ENCODE assay signal across 8 cellular contexts in genomic region chr16:15765880-15766279, GRCh38.
A peak's percentile ranks its signal among the peaks of the same experiment; 100 is the strongest.
DNase-seq lines count a peak whose midpoint lies in the region; ATAC-seq and TF ChIP-seq lines count a peak whose summit lies in the region.

No MANE protein-coding gene starts in this region.

- no peak for TF ChIP-seq POLR2A in sigmoid colon (IDR thresholded peaks at IDR 0.05)

- H3K4me3 ChIP-seq in Caco-2 (ENCODE audit: low read depth, low read length) (no peak overlapping the region), sigmoid colon (no peak overlapping the region)

- no peak for TF ChIP-seq EP300 in sigmoid colon (IDR thresholded peaks at IDR 0.05)

- no peaks in the 10 kb centered on the region for H3K9me3 ChIP-seq in Caco-2
- H3K9me3 ChIP-seq in sigmoid colon, result peaks cover 0 to 4% (median 0%) of the 10 kb centered on the region in 4 donors

- POLR2A ChIA-PET in Caco-2 (lab: Charles Lee), result no interaction called here

- H3K4me1 ChIP-seq in Caco-2 (no peaks in the 10 kb centered on the region), sigmoid colon (peaks cover 0 to 92% (median 73%) of the 10 kb centered on the region in 4 donors)

- peak in 1 of 2 experiments; percentile 53 for DNase-seq in Caco-2
- peak; percentile 86 for DNase-seq in NCI-H69 (lab: John Stamatoyannopoulos, UW)
- peak; percentile 54 for DNase-seq in activated naive CD4-positive, alpha-beta T cell treated with anti-CD3 and anti-CD28 coated beads, Interleukin-2, amount 10 ng/mL, durations not matched to agents 7 days and 5 days
- DNase-seq in left ventricle myocardium superior, result no peak
- DNase-seq in sigmoid colon, result no peak
- DNase-seq in GOT3 (lab: John Stamatoyannopoulos, UW), result no peak

- 46% methylated on average over 3 of the region's 3 CpGs for WGBS in sigmoid colon, 2 donors

- H3K4me3 Mint-ChIP-seq in Caco-2 (ENCODE audit: unreplicated experiment), result no peak overlapping the region
- no peak overlapping the region for H3K4me3 Mint-ChIP-seq in activated naive CD4-positive, alpha-beta T cell treated with anti-CD3 and anti-CD28 coated beads, Interleukin-2, amount 10 ng/mL, durations not matched to agents 7 days and 5 days

- TF ChIP-seq CTCF in Caco-2 (IDR thresholded peaks at IDR 0.05; ENCODE audit: insufficient read depth in 1 of 2, low read depth in 1 of 2, low read length in 1 of 2, severe bottlenecking in 1 of 2, unreplicated experiment in 1 of 2) (peak; percentile 71 to 74), sigmoid colon (IDR thresholded peaks at IDR 0.05) (peak in 2 of 4 experiments; percentile 22 to 45)

- H3K27ac ChIP-seq in sigmoid colon, result peak overlapping the region; percentile 55 to 95 (median 72)

- intact Hi-C loops in Caco-2 (cut with micrococcal nuclease; ENCODE audit: unreplicated experiment) (loop anchor here (1.0 to 5.0 kb wide), 3 partner anchors 56 to 431 kb away; no protein-coding TSS in a partner anchor), left ventricle myocardium superior (cut with micrococcal nuclease) (loop anchor here (2.0 to 10.0 kb wide), 2 partner anchors 57 to 369 kb away; no protein-coding TSS in a partner anchor), sigmoid colon (cut with DNase I) (loop anchor here (10.0 kb wide), 1 partner anchor 429 kb away; no protein-coding TSS in a partner anchor)

- H3K36me3 Mint-ChIP-seq in Caco-2 (ENCODE audit: insufficient read depth, unreplicated experiment), result no peaks in the 10 kb centered on the region
- H3K36me3 Mint-ChIP-seq in activated naive CD4-positive, alpha-beta T cell treated with anti-CD3 and anti-CD28 coated beads, Interleukin-2, amount 10 ng/mL, durations not matched to agents 7 days and 5 days, result no peaks in the 10 kb centered on the region

- ATAC-seq in GM18858 (IDR thresholded peaks at IDR 0.05; ENCODE audit: unreplicated experiment) (peak; percentile 47), HG03159 (IDR thresholded peaks at IDR 0.05; ENCODE audit: unreplicated experiment) (peak; percentile 90), left ventricle myocardium superior (peak; percentile 87)

- no peak overlapping the region for H3K27ac Mint-ChIP-seq in Caco-2 (ENCODE audit: unreplicated experiment)
- no peak overlapping the region for H3K27ac Mint-ChIP-seq in activated naive CD4-positive, alpha-beta T cell treated with anti-CD3 and anti-CD28 coated beads, Interleukin-2, amount 10 ng/mL, durations not matched to agents 7 days and 5 days

- CTCF ChIA-PET in Caco-2 (lab: Charles Lee), result interaction anchor here (0.6 to 1.3 kb wide), 5 partner anchors 12 to 343 kb away, joined by 3 to 6 read pairs (median 3); no protein-coding TSS in a partner anchor
- CTCF ChIA-PET in activated naive CD4-positive, alpha-beta T cell treated with anti-CD3 and anti-CD28 coated beads, Interleukin-2, amount 10 ng/mL, durations not matched to agents 7 days and 5 days (lab: Charles Lee), result interaction anchor here (0.7 to 2.1 kb wide), 9 partner anchors 7 to 425 kb away, joined by 3 to 11 read pairs (median 4); no protein-coding TSS in a partner anchor

- H3K9me3 Mint-ChIP-seq in Caco-2 (ENCODE audit: unreplicated experiment), result no peaks in the 10 kb centered on the region
- no peaks in the 10 kb centered on the region for H3K9me3 Mint-ChIP-seq in activated naive CD4-positive, alpha-beta T cell treated with anti-CD3 and anti-CD28 coated beads, Interleukin-2, amount 10 ng/mL, durations not matched to agents 7 days and 5 days

- H3K36me3 ChIP-seq in Caco-2 (ENCODE audit: control insufficient read depth, insufficient read depth, low read length) (no peaks in the 10 kb centered on the region), sigmoid colon (peaks cover 30 to 100% (median 82%) of the 10 kb centered on the region in 4 donors)

- peaks cover 6% of the 10 kb centered on the region for H3K27me3 Mint-ChIP-seq in Caco-2 (ENCODE audit: insufficient read depth, unreplicated experiment)
- no peaks in the 10 kb centered on the region for H3K27me3 Mint-ChIP-seq in activated naive CD4-positive, alpha-beta T cell treated with anti-CD3 and anti-CD28 coated beads, Interleukin-2, amount 10 ng/mL, durations not matched to agents 7 days and 5 days

- no TSS peak for BruUV-seq in Caco-2 (replicated peaks; lab: Mats Ljungman, UMichigan)

- no peaks in the 10 kb centered on the region for H3K27me3 ChIP-seq in Caco-2 (replicated peaks; ENCODE audit: control insufficient read depth, insufficient read depth, low read length)
- H3K27me3 ChIP-seq in sigmoid colon, result no peaks in the 10 kb centered on the region

- no peaks in the 10 kb centered on the region for H3K4me1 Mint-ChIP-seq in Caco-2 (ENCODE audit: low read depth, unreplicated experiment)
- H3K4me1 Mint-ChIP-seq in activated naive CD4-positive, alpha-beta T cell treated with anti-CD3 and anti-CD28 coated beads, Interleukin-2, amount 10 ng/mL, durations not matched to agents 7 days and 5 days, result no peaks in the 10 kb centered on the region

Comparison
In these comparisons a context has a peak if more than half of its experiments do, and no peak if none do; other contexts are left out.
1. DNase-seq: peak in NCI-H69 (single experiment) and activated naive CD4-positive, alpha-beta T cell treated with anti-CD3 and anti-CD28 coated beads, Interleukin-2, amount 10 ng/mL, durations not matched to agents 7 days and 5 days (single experiment); none in left ventricle myocardium superior (single experiment), sigmoid colon (single experiment) and GOT3 (single experiment).
2. Peak in every context shown above with its lines, with median percentiles within 50 percentile points of each other: ATAC-seq.